In the genomic region with DNA sequence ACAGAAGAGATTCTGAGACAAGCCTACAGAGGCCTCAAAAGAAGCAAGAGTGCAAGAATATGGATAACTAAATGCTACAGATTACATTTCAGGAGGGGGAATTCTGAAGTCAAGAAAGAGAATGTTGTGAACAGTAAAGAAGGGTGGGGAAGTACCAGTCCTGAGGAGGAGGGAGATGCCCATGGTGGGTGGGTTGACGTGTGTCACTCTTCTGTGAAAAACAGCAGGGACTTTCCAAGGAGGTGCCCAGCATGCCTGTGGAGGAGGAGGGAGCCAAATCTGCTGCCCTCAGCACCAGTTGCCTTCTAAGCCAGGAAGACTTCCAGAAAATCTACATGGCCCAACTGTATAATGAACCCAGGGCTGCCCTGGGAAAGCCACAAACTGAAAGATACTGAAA, we compare ENCODE assay signal across 12 cellular contexts.
DNase-seq lines count a peak whose midpoint lies in the region; ATAC-seq and TF ChIP-seq lines count a peak whose summit lies in the region.
"Had no signal": no experiment of that assay in that cellular context is flagged by ENCODE, and none has a peak within 500 bp of the region (broad histone marks: within the 10 kb centered on the region; RNA-seq: fewer than 3 reads in every experiment).

No MANE protein-coding gene starts in this region.

- H3K4me1 Mint-ChIP-seq in activated CD8-positive, alpha-beta T cell treated with anti-CD3 and anti-CD28 coated beads for 36 hours (ENCODE audit: low read depth) = peaks cover 11% of the 10 kb centered on the region
- no peaks in the 10 kb centered on the region for H3K4me1 Mint-ChIP-seq in activated CD8-positive, alpha-beta T cell treated with anti-CD3 and anti-CD28 coated beads, Interleukin-2, amount 10 ng/mL, durations not matched to agents 7 days and 5 days (ENCODE audit: low read depth)
- H3K4me1 Mint-ChIP-seq in naive thymus-derived CD8-positive, alpha-beta T cell = no peaks in the 10 kb centered on the region
- H3K4me1 Mint-ChIP-seq: natural killer cell had no signal

- H3K27me3 ChIP-seq in tibial artery = no peaks in the 10 kb centered on the region
- H3K27me3 ChIP-seq: body of pancreas, vagina had no signal

- DNase-seq in activated CD8-positive, alpha-beta T cell treated with anti-CD3 and anti-CD28 coated beads for 36 hours = peak; percentile 61
- DNase-seq in activated CD8-positive, alpha-beta T cell treated with anti-CD3 and anti-CD28 coated beads, Interleukin-2, amount 10 ng/mL, durations not matched to agents 7 days and 5 days = no peak
- DNase-seq in stimulated activated CD8-positive, alpha-beta memory T cell treated with anti-CD3 and anti-CD28 coated beads, Interleukin-15, amount 100 ng/mL, for 48 hours (ENCODE audit: low read depth in 2 of 2) = peak; percentile 1
- no peak for DNase-seq in naive thymus-derived CD8-positive, alpha-beta T cell
- DNase-seq in NCI-H526 (lab: John Stamatoyannopoulos, UW) = no peak
- DNase-seq in tibial artery = no peak
- DNase-seq: body of pancreas, natural killer cell had no signal

- no peaks in the 10 kb centered on the region for H3K36me3 ChIP-seq in tibial artery
- H3K36me3 ChIP-seq: vagina had no signal

- no peak overlapping the region for H3K4me3 ChIP-seq in tibial artery
- H3K4me3 ChIP-seq: body of pancreas, vagina had no signal

- peaks cover 9% of the 10 kb centered on the region for H3K27me3 Mint-ChIP-seq in activated CD8-positive, alpha-beta T cell treated with anti-CD3 and anti-CD28 coated beads for 36 hours
- H3K27me3 Mint-ChIP-seq in activated CD8-positive, alpha-beta T cell treated with anti-CD3 and anti-CD28 coated beads, Interleukin-2, amount 10 ng/mL, durations not matched to agents 7 days and 5 days (ENCODE audit: low read depth) = no peaks in the 10 kb centered on the region
- peaks cover 0 to 6% (median 0%) of the 10 kb centered on the region in 5 donors for H3K27me3 Mint-ChIP-seq in naive thymus-derived CD8-positive, alpha-beta T cell

- H3K27ac Mint-ChIP-seq in activated CD8-positive, alpha-beta T cell treated with anti-CD3 and anti-CD28 coated beads for 36 hours = peak overlapping the region; percentile 13
- no peak overlapping the region for H3K27ac Mint-ChIP-seq in activated CD8-positive, alpha-beta T cell treated with anti-CD3 and anti-CD28 coated beads, Interleukin-2, amount 10 ng/mL, durations not matched to agents 7 days and 5 days
- H3K27ac Mint-ChIP-seq in naive thymus-derived CD8-positive, alpha-beta T cell = no peak overlapping the region
- H3K27ac Mint-ChIP-seq: natural killer cell had no signal

- H3K9me3 ChIP-seq in tibial artery = no peaks in the 10 kb centered on the region
- H3K9me3 ChIP-seq: body of pancreas, vagina had no signal

- intact Hi-C loops in activated CD8-positive, alpha-beta T cell treated with anti-CD3 and anti-CD28 coated beads for 36 hours (cut with micrococcal nuclease) = no loop called here
- intact Hi-C loops in tibial artery (cut with DNase I; ENCODE audit: low total_unique reads) = no loop called here

- H3K9me3 Mint-ChIP-seq in activated CD8-positive, alpha-beta T cell treated with anti-CD3 and anti-CD28 coated beads for 36 hours = no peaks in the 10 kb centered on the region
- no peaks in the 10 kb centered on the region for H3K9me3 Mint-ChIP-seq in activated CD8-positive, alpha-beta T cell treated with anti-CD3 and anti-CD28 coated beads, Interleukin-2, amount 10 ng/mL, durations not matched to agents 7 days and 5 days (ENCODE audit: insufficient read depth)
- H3K9me3 Mint-ChIP-seq in naive thymus-derived CD8-positive, alpha-beta T cell = no peaks in the 10 kb centered on the region
- H3K9me3 Mint-ChIP-seq: natural killer cell had no signal

- CTCF ChIA-PET in activated CD8-positive, alpha-beta T cell treated with anti-CD3 and anti-CD28 coated beads for 36 hours (lab: Charles Lee) = no interaction called here
- CTCF ChIA-PET in activated CD8-positive, alpha-beta T cell treated with anti-CD3 and anti-CD28 coated beads, Interleukin-2, amount 10 ng/mL, durations not matched to agents 7 days and 5 days (lab: Charles Lee) = no interaction called here

- no peaks in the 10 kb centered on the region for H3K4me1 ChIP-seq in tibial artery
- H3K4me1 ChIP-seq: body of pancreas, vagina had no signal

- peak; percentile 97 for ATAC-seq in activated CD8-positive, alpha-beta T cell treated with anti-CD3 and anti-CD28 coated beads for 36 hours
- ATAC-seq in activated CD8-positive, alpha-beta T cell treated with anti-CD3 and anti-CD28 coated beads, Interleukin-2, amount 10 ng/mL, durations not matched to agents 7 days and 5 days = no peak
- ATAC-seq in GM21723 (IDR thresholded peaks at IDR 0.05; ENCODE audit: unreplicated experiment) (peak; percentile 72), HG03571 (IDR thresholded peaks at IDR 0.05; ENCODE audit: unreplicated experiment) (peak; percentile 82)
- ATAC-seq in naive thymus-derived CD8-positive, alpha-beta T cell = no peak
- ATAC-seq: body of pancreas had no signal

- no peak for TF ChIP-seq CTCF in activated CD8-positive, alpha-beta T cell treated with anti-CD3 and anti-CD28 coated beads for 36 hours (IDR thresholded peaks at IDR 0.05)
- no peak for TF ChIP-seq CTCF in tibial artery (IDR thresholded peaks at IDR 0.05)

- H3K27ac ChIP-seq in tibial artery = no peak overlapping the region
- H3K27ac ChIP-seq: body of pancreas, RWPE1, vagina had no signal

- H3K4me3 Mint-ChIP-seq in activated CD8-positive, alpha-beta T cell treated with anti-CD3 and anti-CD28 coated beads for 36 hours = no peak overlapping the region
- no peak overlapping the region for H3K4me3 Mint-ChIP-seq in activated CD8-positive, alpha-beta T cell treated with anti-CD3 and anti-CD28 coated beads, Interleukin-2, amount 10 ng/mL, durations not matched to agents 7 days and 5 days
- H3K4me3 Mint-ChIP-seq in naive thymus-derived CD8-positive, alpha-beta T cell = no peak overlapping the region
- H3K4me3 Mint-ChIP-seq: natural killer cell had no signal

- no peaks in the 10 kb centered on the region for H3K36me3 Mint-ChIP-seq in activated CD8-positive, alpha-beta T cell treated with anti-CD3 and anti-CD28 coated beads for 36 hours (ENCODE audit: low read depth)
- no peaks in the 10 kb centered on the region for H3K36me3 Mint-ChIP-seq in activated CD8-positive, alpha-beta T cell treated with anti-CD3 and anti-CD28 coated beads, Interleukin-2, amount 10 ng/mL, durations not matched to agents 7 days and 5 days (ENCODE audit: low read depth)
- H3K36me3 Mint-ChIP-seq in naive thymus-derived CD8-positive, alpha-beta T cell = no peaks in the 10 kb centered on the region
- H3K36me3 Mint-ChIP-seq: natural killer cell had no signal

- POLR2A ChIA-PET in activated CD8-positive, alpha-beta T cell treated with anti-CD3 and anti-CD28 coated beads for 36 hours (lab: Charles Lee) = no interaction called here
- POLR2A ChIA-PET in activated CD8-positive, alpha-beta T cell treated with anti-CD3 and anti-CD28 coated beads, Interleukin-2, amount 10 ng/mL, durations not matched to agents 7 days and 5 days (lab: Charles Lee) = no interaction called here
- POLR2A ChIA-PET in naive thymus-derived CD8-positive, alpha-beta T cell (lab: Charles Lee) = no interaction called here

Comparison
In these comparisons a context has a peak if more than half of its experiments do, and no peak if none do; other contexts are left out.
1. ATAC-seq: peak in activated CD8-positive, alpha-beta T cell treated with anti-CD3 and anti-CD28 coated beads for 36 hours (single experiment), GM21723 (single experiment) and HG03571 (single experiment); none in activated CD8-positive, alpha-beta T cell treated with anti-CD3 and anti-CD28 coated beads, Interleukin-2, amount 10 ng/mL, durations not matched to agents 7 days and 5 days (single experiment) and naive thymus-derived CD8-positive, alpha-beta T cell (0 of 2).
2. DNase-seq: peak in activated CD8-positive, alpha-beta T cell treated with anti-CD3 and anti-CD28 coated beads for 36 hours (single experiment) and stimulated activated CD8-positive, alpha-beta memory T cell treated with anti-CD3 and anti-CD28 coated beads, Interleukin-15, amount 100 ng/mL, for 48 hours (2 of 2); none in activated CD8-positive, alpha-beta T cell treated with anti-CD3 and anti-CD28 coated beads, Interleukin-2, amount 10 ng/mL, durations not matched to agents 7 days and 5 days (single experiment), naive thymus-derived CD8-positive, alpha-beta T cell (0 of 10), NCI-H526 (0 of 2) and tibial artery (0 of 2).